ENCODE assay signal across 15 cellular contexts in the genomic region with DNA sequence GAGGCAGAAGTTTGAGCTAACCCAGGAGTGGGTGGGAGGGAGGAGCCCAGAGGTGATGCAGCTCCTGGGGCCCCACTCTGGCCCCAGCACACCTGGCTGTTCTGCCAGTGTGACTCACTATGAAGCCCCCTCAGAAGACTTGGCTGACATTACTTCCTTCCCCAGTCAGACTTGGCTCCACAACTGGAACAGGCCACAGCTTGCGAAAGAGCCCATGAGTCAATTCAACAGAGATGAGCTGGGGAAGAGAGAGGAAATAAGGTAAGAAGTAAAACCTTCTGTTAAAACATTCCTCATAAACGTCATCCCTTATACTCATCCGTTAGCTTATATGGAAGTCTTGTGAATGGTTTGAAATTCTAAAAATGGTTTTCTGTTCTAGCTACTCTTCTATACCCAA.
DNase-seq lines count a peak whose midpoint lies in the region; ATAC-seq and TF ChIP-seq lines count a peak whose summit lies in the region.
"Had no signal": no experiment of that assay in that cellular context is flagged by ENCODE, and none has a peak within 500 bp of the region (broad histone marks: within the 10 kb centered on the region; RNA-seq: fewer than 3 reads in every experiment).

No MANE protein-coding gene starts in this region.

- ATAC-seq in PC-3, result peak; percentile 73
- peak; percentile 79 for ATAC-seq in esophagus mucosa
- peak; percentile 60 for ATAC-seq in sciatic nerve
- ATAC-seq in HG03095 (IDR thresholded peaks at IDR 0.05; ENCODE audit: unreplicated experiment), result no peak
- no peak for ATAC-seq in naive thymus-derived CD8-positive, alpha-beta T cell

- intact Hi-C loops in PC-3 (cut with micrococcal nuclease) (no loop called here), sciatic nerve (cut with DNase I) (no loop called here)

- H3K79me2 ChIP-seq in GM23248 (ENCODE audit: insufficient read depth), result no peaks in the 10 kb centered on the region
- no peaks in the 10 kb centered on the region for H3K79me2 ChIP-seq in PC-3 (ENCODE audit: low read length)

- no TSS peak for BruUV-seq in PC-3 (replicated peaks; lab: Mats Ljungman, UMichigan)

- no peak overlapping the region for H3K4me3 Mint-ChIP-seq in naive thymus-derived CD8-positive, alpha-beta T cell
- H3K4me3 Mint-ChIP-seq: activated CD4-positive, alpha-beta memory T cell treated with anti-CD3 and anti-CD28 coated beads, Interleukin-2, amount 10 ng/mL, durations not matched to agents 7 days and 5 days; activated naive CD8-positive, alpha-beta T cell had no signal

- H3K4me2 ChIP-seq in GM23248 (ENCODE audit: unreplicated experiment) (peak overlapping the region; percentile 66), PC-3 (ENCODE audit: low read length) (no peak overlapping the region)

- POLR2A ChIA-PET in PC-3 (lab: Charles Lee; ENCODE audit: unreplicated experiment), result interaction anchor here (0.6 kb wide), 1 partner anchor 833 kb away, joined by 3 read pairs; no protein-coding TSS in a partner anchor
- POLR2A ChIA-PET in naive thymus-derived CD8-positive, alpha-beta T cell (lab: Charles Lee), result no interaction called here

- WGBS in GM23248 (ENCODE audit: low coverage in 1 of 2, low lambda C conversion rate in 2 of 2, missing lambda C conversion rate in 2 of 2), 2 experiments, result 0 to 3% methylated on average over 3 of the region's 3 CpGs

- H3F3A ChIP-seq in GM23248 (ENCODE audit: insufficient read depth), result peaks cover 47% of the 10 kb centered on the region
- H3F3A ChIP-seq in PC-3 (ENCODE audit: low read length, unreplicated experiment), result no peaks in the 10 kb centered on the region

- H3K4me1 ChIP-seq in GM23248 (ENCODE audit: insufficient read depth), result peaks cover 40% of the 10 kb centered on the region
- peaks cover 15% of the 10 kb centered on the region for H3K4me1 ChIP-seq in PC-3 (ENCODE audit: insufficient read depth, low read length)
- H3K4me1 ChIP-seq: esophagus muscularis mucosa had no signal

- no peak overlapping the region for H3K27ac Mint-ChIP-seq in naive thymus-derived CD8-positive, alpha-beta T cell
- H3K27ac Mint-ChIP-seq: activated CD4-positive, alpha-beta memory T cell treated with anti-CD3 and anti-CD28 coated beads, Interleukin-2, amount 10 ng/mL, durations not matched to agents 7 days and 5 days; activated naive CD8-positive, alpha-beta T cell had no signal

- H3K36me3 ChIP-seq in GM23248 (ENCODE audit: low read depth) (no peaks in the 10 kb centered on the region), PC-3 (ENCODE audit: low read depth, low read length) (no peaks in the 10 kb centered on the region)
- H3K36me3 ChIP-seq: esophagus muscularis mucosa had no signal

- H3K9me2 ChIP-seq in GM23248 (ENCODE audit: insufficient read depth), result no peaks in the 10 kb centered on the region
- no peaks in the 10 kb centered on the region for H3K9me2 ChIP-seq in PC-3 (replicated peaks; ENCODE audit: low read length)

- H2AFZ ChIP-seq in GM23248 (no peak overlapping the region), PC-3 (ENCODE audit: low read length) (no peak overlapping the region)

- H3K9me3 ChIP-seq in GM23248 (ENCODE audit: low read depth) (no peaks in the 10 kb centered on the region), PC-3 (ENCODE audit: low read length) (no peaks in the 10 kb centered on the region)
- H3K9me3 ChIP-seq: esophagus muscularis mucosa had no signal

- H3K4me3 ChIP-seq in GM23248 (no peak overlapping the region), PC-3 (ENCODE audit: low read length) (no peak overlapping the region)
- H3K4me3 ChIP-seq: esophagus muscularis mucosa had no signal

- H3K27me3 Mint-ChIP-seq in naive thymus-derived CD8-positive, alpha-beta T cell, result peaks cover 0 to 3% (median 0%) of the 10 kb centered on the region in 5 donors
- H3K27me3 Mint-ChIP-seq: activated CD4-positive, alpha-beta memory T cell treated with anti-CD3 and anti-CD28 coated beads, Interleukin-2, amount 10 ng/mL, durations not matched to agents 7 days and 5 days; activated naive CD8-positive, alpha-beta T cell had no signal

- H3K9ac ChIP-seq in GM23248 (no peak overlapping the region), PC-3 (ENCODE audit: low read length) (no peak overlapping the region)

- H3K36me3 Mint-ChIP-seq in naive thymus-derived CD8-positive, alpha-beta T cell, result peaks cover 0 to 4% (median 0%) of the 10 kb centered on the region in 3 donors
- H3K36me3 Mint-ChIP-seq: activated naive CD8-positive, alpha-beta T cell had no signal

- CTCF ChIA-PET in PC-3 (lab: Charles Lee), result no interaction called here

- peak overlapping the region; percentile 65 for H3K27ac ChIP-seq in GM23248
- H3K27ac ChIP-seq in PC-3 (ENCODE audit: low read length), result peak overlapping the region; percentile 16; the same call in 1 of the 2 replicates
- H3K27ac ChIP-seq: esophagus muscularis mucosa had no signal

- H3K4me1 Mint-ChIP-seq in naive thymus-derived CD8-positive, alpha-beta T cell, result no peaks in the 10 kb centered on the region
- H3K4me1 Mint-ChIP-seq: activated CD4-positive, alpha-beta memory T cell treated with anti-CD3 and anti-CD28 coated beads, Interleukin-2, amount 10 ng/mL, durations not matched to agents 7 days and 5 days had no signal

- peak; percentile 96 for DNase-seq in GM23248
- DNase-seq in PC-3, result peak; percentile 89
- no peak for DNase-seq in sciatic nerve (ENCODE audit: low spot score)
- no peak for DNase-seq in naive thymus-derived CD8-positive, alpha-beta T cell
- no peak for DNase-seq in NCI-H1417 treated with DMSO at 0.1 percent for 48 hours (lab: John Stamatoyannopoulos, UW)
- DNase-seq in GM20000 (ENCODE audit: low spot score), result no peak
- DNase-seq: activated CD4-positive, alpha-beta memory T cell treated with anti-CD3 and anti-CD28 coated beads, Interleukin-2, amount 10 ng/mL, durations not matched to agents 7 days and 5 days; DMS79; mesendoderm; NCI-H345; small intestine had no signal

- H3K27me3 ChIP-seq in GM23248 (replicated peaks; ENCODE audit: insufficient read depth) (no peaks in the 10 kb centered on the region), PC-3 (ENCODE audit: low read length) (no peaks in the 10 kb centered on the region)
- H3K27me3 ChIP-seq: esophagus muscularis mucosa had no signal

- H4K20me1 ChIP-seq in GM23248 (ENCODE audit: insufficient read depth) (no peaks in the 10 kb centered on the region), PC-3 (ENCODE audit: low read length) (no peaks in the 10 kb centered on the region)

- in situ Hi-C loops in GM23248 (cut with MboI), result no loop called here

- H3K9me3 Mint-ChIP-seq in naive thymus-derived CD8-positive, alpha-beta T cell, result peaks cover 0 to 12% (median 4%) of the 10 kb centered on the region in 9 donors

- TF ChIP-seq CTCF in PC-3 (conservative IDR thresholded peaks at IDR 0.05; ENCODE audit: low read depth, low read length) (no peak), GM20000 (IDR thresholded peaks at IDR 0.05; ENCODE audit: extremely low read depth, missing control alignments) (no peak)

Comparison
In these comparisons a context has a peak if more than half of its experiments do, and no peak if none do; other contexts are left out.
1. DNase-seq: peak in GM23248 (single experiment) and PC-3 (single experiment); none in sciatic nerve (single experiment), naive thymus-derived CD8-positive, alpha-beta T cell (0 of 10), NCI-H1417 treated with DMSO at 0.1 percent for 48 hours (single experiment) and GM20000 (single experiment).
2. ATAC-seq: peak in PC-3 (single experiment), esophagus mucosa (single experiment) and sciatic nerve (single experiment); none in HG03095 (single experiment) and naive thymus-derived CD8-positive, alpha-beta T cell (0 of 2).